ENCODE assay signal across 8 cellular contexts in genomic region chr11:63938481-63939350, GRCh38. TPM values are rescaled to one million over a fixed set of nuclear protein-coding genes. Genes with fewer than 3 reads are reported as not detected.
DNase-seq lines count a peak whose midpoint lies in the region; TF ChIP-seq lines count a peak whose summit lies in the region.

Gene NAA40 (plus strand): TSS chr11:63939002. CDS start chr11:63939097, 95 bp downstream.

- TF ChIP-seq EP300 in stomach (IDR thresholded peaks at IDR 0.05): no peak

- in situ Hi-C loops in G401 (cut with HindIII; ENCODE audit: low sequenced_read_pairs): no loop called here

- H2BK20ac ChIP-seq in H9 (ENCODE audit: low read depth, low read length, poor library complexity, severe bottlenecking): no peak within 1 kb of the TSS

- H3T11ph ChIP-seq in H9 (ENCODE audit: low read length): no peak within 1 kb of the TSS

- H3K4me1 Mint-ChIP-seq in H9: peaks cover 14 to 19% of the 10 kb centered on the region in 2 experiments
- H3K4me1 Mint-ChIP-seq in neural crest cell: peaks cover 42% of the 10 kb centered on the region

- H4K8ac ChIP-seq in H9 (replicated peaks; ENCODE audit: insufficient read length, low read depth, low read length): no peak within 1 kb of the TSS

- H3K23ac ChIP-seq in H9 (ENCODE audit: insufficient read length, low read depth, low read length): no peak within 1 kb of the TSS

- H4K91ac ChIP-seq in H9 (ENCODE audit: insufficient read length, low read depth, low read length): no peak within 1 kb of the TSS

- peaks cover 7% of the 10 kb centered on the region; the same call in 1 of the 2 replicates for H3K79me2 ChIP-seq in H9 (ENCODE audit: insufficient read depth, low read length)

- no peak within 1 kb of the TSS for H2BK15ac ChIP-seq in H9 (ENCODE audit: low read depth, low read length)

- H3K4me1 ChIP-seq in H9 (ENCODE audit: insufficient read depth, low read length): no peaks in the 10 kb centered on the region
- peaks cover 6 to 41% (median 23%) of the 10 kb centered on the region in 4 donors for H3K4me1 ChIP-seq in stomach

- H3K9ac ChIP-seq in H9 (ENCODE audit: extremely low read depth, insufficient read length, low read length): peak within 1 kb of the TSS; percentile 76

- H3K79me1 ChIP-seq in H9 (ENCODE audit: insufficient read depth, low read depth, low read length, poor library complexity, severe bottlenecking): peaks cover 9% of the 10 kb centered on the region

- peaks cover 0 to 12% (median 0%) of the 10 kb centered on the region in 4 donors for H3K36me3 ChIP-seq in stomach

- H3K4ac ChIP-seq in H9 (ENCODE audit: low read depth, low read length): no peak within 1 kb of the TSS

- no peak within 1 kb of the TSS for H2BK5ac ChIP-seq in H9 (ENCODE audit: insufficient read length, low read length)

- TF ChIP-seq CTCF in H9 (conservative IDR thresholded peaks at IDR 0.05) (no peak), fibroblast of the aortic adventitia (IDR thresholded peaks at IDR 0.05; ENCODE audit: insufficient read depth, low read length) (peak; percentile 13), neural crest cell (conservative IDR thresholded peaks at IDR 0.05) (no peak), stomach (IDR thresholded peaks at IDR 0.05) (no peak)

- no peaks in the 10 kb centered on the region; the same call in 1 of the 2 replicates for H3K27me3 Mint-ChIP-seq in H9 (ENCODE audit: low read depth)
- H3K27me3 Mint-ChIP-seq in neural crest cell (ENCODE audit: low read depth): no peaks in the 10 kb centered on the region

- H3K4me2 ChIP-seq in H9 (ENCODE audit: insufficient read depth, insufficient read length, low read length): peak within 1 kb of the TSS; percentile 97

- H3K27me3 ChIP-seq in H9 (ENCODE audit: insufficient read depth, low read length) (no peaks in the 10 kb centered on the region), stomach (no peaks in the 10 kb centered on the region)

- no peak within 1 kb of the TSS for H2BK120ac ChIP-seq in H9 (ENCODE audit: low read depth, low read length, poor library complexity, severe bottlenecking)

- peak within 1 kb of the TSS; percentile 97 for H3K14ac ChIP-seq in H9 (ENCODE audit: insufficient read depth, low read length)

- TF ChIP-seq POLR2A in Raji (IDR thresholded peaks at IDR 0.05; ENCODE audit: insufficient read depth, low read depth, low read length) (peak; percentile 71), stomach (IDR thresholded peaks at IDR 0.05) (no peak)

- no peak within 1 kb of the TSS for H4K5ac ChIP-seq in H9 (ENCODE audit: insufficient read length, low read depth, low read length)

- no peak within 1 kb of the TSS for H3K56ac ChIP-seq in H9 (ENCODE audit: insufficient read length, low read depth, low read length)

- no peak within 1 kb of the TSS for H2BK12ac ChIP-seq in H9 (ENCODE audit: insufficient read length, low read depth, low read length)

- peak within 1 kb of the TSS; percentile 93 for H3K18ac ChIP-seq in H9 (ENCODE audit: insufficient read length, low read depth, low read length)

- H3K36me3 Mint-ChIP-seq in H9 (ENCODE audit: insufficient read depth in 1 of 3, low read depth in 3 of 3) (peaks cover 0 to 9% (median 5%) of the 10 kb centered on the region in 3 experiments; a peak in 5 of 7 replicates), neural crest cell (ENCODE audit: low read depth) (no peaks in the 10 kb centered on the region)

- H3K4me3 ChIP-seq in fibroblast of the aortic adventitia (ENCODE audit: low read depth, low read length) (peak within 1 kb of the TSS; percentile 95), stomach (peak within 1 kb of the TSS; percentile 70 to 91 (median 78))

- no peak within 1 kb of the TSS for H2AK5ac ChIP-seq in H9 (ENCODE audit: insufficient read length, low read length)

- intact Hi-C loops in stomach (cut with DNase I; ENCODE audit: low total_unique reads): no loop called here

- H3K27ac Mint-ChIP-seq in H9: peak within 1 kb of the TSS; percentile 94 to 97 (median 97); a peak in 6 of 7 replicates
- H3K27ac Mint-ChIP-seq in neural crest cell (ENCODE audit: unreplicated experiment): peak within 1 kb of the TSS; percentile 95

- no peaks in the 10 kb centered on the region for H4K20me1 ChIP-seq in H9 (ENCODE audit: control insufficient read depth, insufficient read depth, insufficient read length)

- H3K4me3 Mint-ChIP-seq in H9 (peak within 1 kb of the TSS; percentile 85 to 86), neural crest cell (peak within 1 kb of the TSS; percentile 89)

- no peaks in the 10 kb centered on the region for H3K9me3 ChIP-seq in H9 (ENCODE audit: control insufficient read depth, low read depth, low read length)
- H3K9me3 ChIP-seq in stomach: no peaks in the 10 kb centered on the region

- peak within 1 kb of the TSS; percentile 24 for H2AFZ ChIP-seq in H9 (ENCODE audit: low read length)

- no peaks in the 10 kb centered on the region for H3K9me3 Mint-ChIP-seq in H9
- no peaks in the 10 kb centered on the region for H3K9me3 Mint-ChIP-seq in neural crest cell

- peak within 1 kb of the TSS; percentile 36 for H3K27ac ChIP-seq in H9 (ENCODE audit: insufficient read length, low read depth, low read length)
- H3K27ac ChIP-seq in stomach: peak within 1 kb of the TSS; percentile 76 to 84 (median 79)

- DNase-seq in G401 (ENCODE audit: low spot score) (peak; percentile 94), H9 (peak; percentile 97), M059J (ENCODE audit: low read depth) (peak; percentile 98), fibroblast of the aortic adventitia (ENCODE audit: low read depth) (peak; percentile 90), neural crest cell (ENCODE audit: low read depth, low spot score) (peak; percentile 88), stomach (peak; percentile 95)
- peak; percentile 92 for DNase-seq in activated T-helper 9 cell treated with anti-CD3 and anti-CD28 coated beads, Interleukin-2, amount 50 U/mL, for 16 hours (ENCODE audit: low read depth)

- no CpG with 5 or more reads among the region's 86 CpGs for WGBS in H9 (ENCODE audit: extremely low coverage, insufficient read length, low lambda C conversion rate)
- WGBS in stomach, 5 donors: 0 to 1% (median 0%) methylated on average over 33 to 84 of the region's 86 CpGs

- peaks cover 11% of the 10 kb centered on the region for H3K23me2 ChIP-seq in H9 (ENCODE audit: insufficient read length, low read depth, low read length, poor library complexity, severe bottlenecking)

RNA-seq across cellular contexts. Expression of gene NAA40, which starts in this region (rescaled TPM):
- total RNA-seq in G401 (2014; rRNA removed; shearing (Covaris generic)): 44.2 and 50.7 TPM in 2 replicates
- 43.9 and 44.4 TPM in 2 replicates for total RNA-seq in H9 (2021)
- total RNA-seq in M059J (2014; rRNA removed; shearing (Covaris generic)): 20.4 and 32.1 TPM in 2 replicates
- total RNA-seq in fibroblast of the aortic adventitia (ENCODE audit: low replicate concordance): 13.3 and 15.4 TPM in 2 replicates
- 64.5 and 71.2 TPM in 2 replicates for total RNA-seq in neural crest cell
- total RNA-seq in stomach: 10 to 100 TPM in 3 of 5 donors, 1 to 10 TPM in 2; 4.3 to 71.4 (median 14.9) TPM
- polyA plus RNA-seq in stomach: 1 to 10 TPM; 4.9 to 8.0 (median 5.8) TPM

Comparison
In these comparisons a context has a peak if more than half of its experiments do, and no peak if none do; other contexts are left out.
1. Peak in every context shown above with its lines: DNase-seq, H3K4me3 ChIP-seq and H3K27ac ChIP-seq.